Comparison of ENCODE assay signal across 18 cellular contexts in genomic region chr12:107788690-107789458, GRCh38. TPM values are rescaled to one million over a fixed set of nuclear protein-coding genes. Genes with fewer than 3 reads are reported as not detected.
A peak's percentile ranks its signal among the peaks of the same experiment; 100 is the strongest.
DNase-seq lines count a peak whose midpoint lies in the region; ATAC-seq, FAIRE-seq and TF ChIP-seq lines count a peak whose summit lies in the region.
"Had no signal": no experiment of that assay in that cellular context is flagged by ENCODE, and none has a peak within 500 bp of the region (broad histone marks: within the 10 kb centered on the region; RNA-seq: fewer than 3 reads in every experiment).

No MANE protein-coding gene starts in this region.

- H3F3A ChIP-seq in smooth muscle cell (ENCODE audit: low read depth) = no peaks in the 10 kb centered on the region

- intact Hi-C loops in IMR-90 (cut with micrococcal nuclease) = no loop called here

- H3K27me3 Mint-ChIP-seq in osteocyte (ENCODE audit: unreplicated experiment) = no peaks in the 10 kb centered on the region
- H3K27me3 Mint-ChIP-seq in activated T-cell treated with anti-CD3 and anti-CD28 coated beads, Interleukin-2, amount 50 U/mL, for 24 hours = peaks cover 16% of the 10 kb centered on the region

- no peaks in the 10 kb centered on the region for H3K36me3 Mint-ChIP-seq in osteocyte (ENCODE audit: unreplicated experiment)
- H3K36me3 Mint-ChIP-seq in activated T-cell treated with anti-CD3 and anti-CD28 coated beads, Interleukin-2, amount 50 U/mL, for 24 hours (ENCODE audit: low read depth) = no peaks in the 10 kb centered on the region

- WGBS in IMR-90 (ENCODE audit: extremely low coverage in 2 of 2, insufficient read length in 1 of 2), 2 experiments = 71% methylated on average over 8 of the region's 17 CpGs; no CpG with 5 or more reads in 1 of the 2 experiments
- 89% methylated on average over 17 of the region's 17 CpGs; no CpG with 5 or more reads in 1 of the 2 experiments for WGBS in H1 (ENCODE audit: extremely low coverage in 1 of 2, insufficient coverage in 1 of 2, insufficient read length in 1 of 2, insufficient replicate concordance in 2 of 2, low coverage in 1 of 2, low lambda C conversion rate in 2 of 2, missing lambda C conversion rate in 1 of 2), 2 experiments
- WGBS in smooth muscle cell (ENCODE audit: low lambda C conversion rate) = 76% methylated on average over 17 of the region's 17 CpGs

- H3K4me3 Mint-ChIP-seq in osteocyte (ENCODE audit: unreplicated experiment) = no peak overlapping the region
- no peak overlapping the region for H3K4me3 Mint-ChIP-seq in activated T-cell treated with anti-CD3 and anti-CD28 coated beads, Interleukin-2, amount 50 U/mL, for 24 hours

- H3K27ac ChIP-seq in IMR-90 (ENCODE audit: insufficient read depth, low read length) (no peak overlapping the region), H1 (ENCODE audit: low read depth, low read length) (no peak overlapping the region), smooth muscle cell (ENCODE audit: low read depth) (no peak overlapping the region)
- H3K27ac ChIP-seq: SJSA1 had no signal

- no peak overlapping the region for H2AK5ac ChIP-seq in IMR-90 (ENCODE audit: low read depth, low read length)
- H2AK5ac ChIP-seq in H1 (ENCODE audit: low read depth, low read length) = no peak overlapping the region

- H3K36me3 ChIP-seq in IMR-90 (ENCODE audit: control insufficient read depth, insufficient read depth, low read length) = no peaks in the 10 kb centered on the region
- no peaks in the 10 kb centered on the region for H3K36me3 ChIP-seq in H1 (ENCODE audit: control insufficient read depth in 2 of 4, insufficient read depth in 4 of 4, low read length in 3 of 4)
- no peaks in the 10 kb centered on the region for H3K36me3 ChIP-seq in smooth muscle cell (ENCODE audit: low read depth)
- H3K36me3 ChIP-seq: BE2C, SJSA1 had no signal

- no peaks in the 10 kb centered on the region for H3K9me3 ChIP-seq in IMR-90 (ENCODE audit: control insufficient read depth, insufficient read depth, low read length)
- H3K9me3 ChIP-seq in H1 (ENCODE audit: insufficient read depth in 2 of 2, low read depth in 1 of 2, low read length in 1 of 2) = peaks cover 0 to 10% of the 10 kb centered on the region in 2 experiments; a peak in 2 of 4 replicates
- H3K9me3 ChIP-seq in smooth muscle cell (replicated peaks; ENCODE audit: low read depth) = no peaks in the 10 kb centered on the region
- H3K9me3 ChIP-seq: BE2C, SJSA1 had no signal

- H4K8ac ChIP-seq in IMR-90 (ENCODE audit: low read depth in 2 of 2, low read length in 2 of 2) (no peak overlapping the region), H1 (ENCODE audit: extremely low read depth, insufficient read depth, low read length) (no peak overlapping the region)

- no peaks in the 10 kb centered on the region for H3K27me3 ChIP-seq in IMR-90 (ENCODE audit: control insufficient read depth, insufficient read depth, low read length)
- no peaks in the 10 kb centered on the region for H3K27me3 ChIP-seq in H1 (replicated peaks in 1 of 4; ENCODE audit: control insufficient read depth in 3 of 4, extremely low read depth in 1 of 4, insufficient read depth in 3 of 4, low read length in 3 of 4)
- H3K27me3 ChIP-seq in smooth muscle cell (ENCODE audit: low read depth) = no peaks in the 10 kb centered on the region
- H3K27me3 ChIP-seq: SJSA1 had no signal

- CTCF ChIA-PET in IMR-90 (lab: Yijun Ruan, JAX) (no interaction called here), H1 (lab: Charles Lee; ENCODE audit: partially characterized antibody) (interaction anchor here (2.3 kb wide), 1 partner anchor 13 kb away, joined by 11 read pairs; the partner anchor contains the start of gene ASCL4)

- dilution Hi-C loops in IMR-90 (cut with HindIII; ENCODE audit: low sequenced_read_pairs, unreplicated experiment) = no loop called here

- H2AK9ac ChIP-seq in IMR-90 (replicated peaks; ENCODE audit: low read depth, low read length, poor library complexity) = peak overlapping the region; percentile 42

- no peak overlapping the region for H3K18ac ChIP-seq in IMR-90 (ENCODE audit: low read depth, low read length)
- no peak overlapping the region for H3K18ac ChIP-seq in H1 (ENCODE audit: extremely low read depth, low read length)

- H4K91ac ChIP-seq in IMR-90 (ENCODE audit: insufficient read depth, low read depth, low read length) (no peak overlapping the region), H1 (replicated peaks; ENCODE audit: insufficient read length, low read length) (no peak overlapping the region)

- no peak for FAIRE-seq in H1 (lab: Jason Lieb, UNC)
- FAIRE-seq: GM19239 had no signal

- ATAC-seq in IMR-90 (ENCODE audit: low read depth) = no peak
- ATAC-seq: Right ventricle myocardium inferior had no signal

- H2BK15ac ChIP-seq in IMR-90 (ENCODE audit: low read depth, low read length) (no peak overlapping the region), H1 (ENCODE audit: low read length) (no peak overlapping the region)

- no peak overlapping the region for H3K27ac Mint-ChIP-seq in osteocyte (ENCODE audit: unreplicated experiment)
- H3K27ac Mint-ChIP-seq in activated T-cell treated with anti-CD3 and anti-CD28 coated beads, Interleukin-2, amount 50 U/mL, for 24 hours = no peak overlapping the region

- H3K4ac ChIP-seq in IMR-90 (ENCODE audit: low read depth, low read length) (no peak overlapping the region), H1 (replicated peaks; ENCODE audit: insufficient read length, low read depth, low read length) (no peak overlapping the region)

- H2BK12ac ChIP-seq in H1 (ENCODE audit: low read depth, low read length) = no peak overlapping the region

- DNase-seq in IMR-90 (no peak), NCI-H2171 (lab: John Stamatoyannopoulos, UW) (peak; percentile 4), H1 (ENCODE audit: low read depth in 1 of 2, low spot score in 2 of 2) (no peak), osteocyte (ENCODE audit: extremely low spot score, unreplicated experiment) (peak; percentile 60), smooth muscle cell (lab: John Stamatoyannopoulos, UW; ENCODE audit: unreplicated experiment) (no peak), DMS 273 treated with DMSO at 0.1 percent for 48 hours (lab: John Stamatoyannopoulos, UW) (no peak)
- DNase-seq in activated T-cell treated with anti-CD3 and anti-CD28 coated beads, Interleukin-2, amount 50 U/mL, for 24 hours = no peak
- DNase-seq: BE2C, H7, KBM-7, NCI-H1092, NCI-H2029 treated with DMSO at 0.1 percent for 48 hours, NCI-H510A treated with DMSO at 0.1 percent for 48 hours, NCI-H774 had no signal

- TF ChIP-seq EP300 in H1 (IDR thresholded peaks at IDR 0.05; ENCODE audit: borderline replicate concordance in 1 of 2, low read depth in 2 of 2, low read length in 2 of 2) = no peak

- H3K23me2 ChIP-seq in H1 (ENCODE audit: low read depth, low read length) = no peaks in the 10 kb centered on the region; the same call in 1 of the 2 replicates

- H3K4me2 ChIP-seq in IMR-90 (ENCODE audit: low read depth, low read length) (no peak overlapping the region), H1 (ENCODE audit: insufficient read depth in 1 of 2, low read depth in 2 of 2, low read length in 2 of 2) (no peak overlapping the region), smooth muscle cell (no peak overlapping the region)

- H3K23ac ChIP-seq in IMR-90 (ENCODE audit: low read depth, low read length) (no peak overlapping the region), H1 (ENCODE audit: insufficient read length) (no peak overlapping the region)

- TF ChIP-seq POLR2A in IMR-90 (IDR thresholded peaks at IDR 0.05; ENCODE audit: low read depth, low read length) = no peak
- no peak for TF ChIP-seq POLR2A in H1 (IDR thresholded peaks at IDR 0.05; ENCODE audit: control extremely low read depth in 1 of 2, low read depth in 2 of 2, low read length in 2 of 2)

- in situ Hi-C loops in IMR-90 (cut with MboI; ENCODE audit: low sequenced_read_pairs) = no loop called here

- POLR2A ChIA-PET in IMR-90 (lab: Charles Lee; ENCODE audit: unreplicated experiment) = no interaction called here
- POLR2A ChIA-PET in H1 (lab: Charles Lee; ENCODE audit: partially characterized antibody) = no interaction called here

- no peaks in the 10 kb centered on the region for H3K79me2 ChIP-seq in H1 (ENCODE audit: control insufficient read depth in 1 of 2, insufficient read depth in 2 of 2, low read length in 2 of 2)
- H3K79me2 ChIP-seq in smooth muscle cell (ENCODE audit: low read depth) = no peaks in the 10 kb centered on the region

- H2AFZ ChIP-seq in IMR-90 (replicated peaks; ENCODE audit: low read length, poor library complexity) = no peak overlapping the region
- H2AFZ ChIP-seq in H1 (ENCODE audit: low read length) = peak overlapping the region; percentile 39; the same call in 1 of the 2 replicates
- H2AFZ ChIP-seq in smooth muscle cell (ENCODE audit: low read depth) = no peak overlapping the region

- TF ChIP-seq CTCF in IMR-90 (conservative IDR thresholded peaks at IDR 0.05; ENCODE audit: low read depth, low read length) (no peak), H1 (IDR thresholded peaks at IDR 0.05; ENCODE audit: control extremely low read depth in 1 of 3, insufficient read depth in 1 of 3, low read depth in 1 of 3, low read length in 3 of 3) (no peak), osteocyte (IDR thresholded peaks at IDR 0.05) (no peak), smooth muscle cell (IDR thresholded peaks at IDR 0.05; ENCODE audit: borderline replicate concordance, insufficient read depth, poor library complexity, severe bottlenecking) (no peak)

- H3K4me3 ChIP-seq in IMR-90 (ENCODE audit: insufficient read depth, low read depth, low read length) (no peak overlapping the region), H1 (ENCODE audit: extremely low read depth in 1 of 4, insufficient read depth in 2 of 4, low read depth in 3 of 4, low read length in 4 of 4) (no peak overlapping the region), smooth muscle cell (no peak overlapping the region)
- H3K4me3 ChIP-seq: SJSA1 had no signal

- no peak overlapping the region for H2BK20ac ChIP-seq in IMR-90 (ENCODE audit: low read depth, low read length)
- H2BK20ac ChIP-seq in H1 (ENCODE audit: low read length) = no peak overlapping the region

- H4K5ac ChIP-seq in IMR-90 (ENCODE audit: low read depth, low read length) = no peak overlapping the region
- H4K5ac ChIP-seq in H1 (ENCODE audit: insufficient read length, low read depth, low read length) = no peak overlapping the region

- no TSS peak for BruUV-seq in IMR-90 (replicated peaks; lab: Mats Ljungman, UMichigan)

- TF ChIP-seq RAD21 in IMR-90 (IDR thresholded peaks at IDR 0.05; ENCODE audit: low read length) = no peak
- no peak for TF ChIP-seq RAD21 in H1 (IDR thresholded peaks at IDR 0.05 in 1 of 2, conservative IDR thresholded peaks at IDR 0.05 in 1 of 2; ENCODE audit: low read depth in 2 of 2, low read length in 2 of 2)

- H3K14ac ChIP-seq in IMR-90 (replicated peaks; ENCODE audit: low read depth, low read length) = no peak overlapping the region
- H3K14ac ChIP-seq in H1 (ENCODE audit: insufficient read length) = no peak overlapping the region

- no peaks in the 10 kb centered on the region for H3K4me1 Mint-ChIP-seq in osteocyte (ENCODE audit: unreplicated experiment)
- peaks cover 2% of the 10 kb centered on the region for H3K4me1 Mint-ChIP-seq in activated T-cell treated with anti-CD3 and anti-CD28 coated beads, Interleukin-2, amount 50 U/mL, for 24 hours (ENCODE audit: low read depth)

- H3K79me1 ChIP-seq in IMR-90 (ENCODE audit: low read depth in 1 of 2, low read length in 2 of 2) (no peaks in the 10 kb centered on the region), H1 (ENCODE audit: low read depth, low read length) (no peaks in the 10 kb centered on the region)

- H3K4me1 ChIP-seq in IMR-90 (ENCODE audit: control insufficient read depth, insufficient read depth, low read length) (no peaks in the 10 kb centered on the region), H1 (replicated peaks in 1 of 4; ENCODE audit: control insufficient read depth in 3 of 4, insufficient read depth in 4 of 4, low read length in 3 of 4) (no peaks in the 10 kb centered on the region), smooth muscle cell (ENCODE audit: low read depth) (no peaks in the 10 kb centered on the region)
- H3K4me1 ChIP-seq: BE2C, SJSA1 had no signal

- H3K56ac ChIP-seq in IMR-90 (ENCODE audit: extremely low read depth, insufficient read depth, low read length) (no peak overlapping the region), H1 (replicated peaks; ENCODE audit: insufficient read length, low read depth, low read length) (no peak overlapping the region)

- H2BK120ac ChIP-seq in IMR-90 (ENCODE audit: low read depth, low read length) = no peak overlapping the region
- no peak overlapping the region for H2BK120ac ChIP-seq in H1 (replicated peaks; ENCODE audit: low read depth, low read length)

- H4K20me1 ChIP-seq in IMR-90 (ENCODE audit: insufficient read depth, low read length) = no peaks in the 10 kb centered on the region
- no peaks in the 10 kb centered on the region for H4K20me1 ChIP-seq in H1 (replicated peaks in 1 of 2; ENCODE audit: control insufficient read depth in 1 of 2, insufficient read depth in 2 of 2, low read length in 2 of 2)
- no peaks in the 10 kb centered on the region for H4K20me1 ChIP-seq in smooth muscle cell (ENCODE audit: low read depth)

- H3K9ac ChIP-seq in IMR-90 (ENCODE audit: low read depth, low read length) = no peak overlapping the region
- H3K9ac ChIP-seq in H1 (replicated peaks in 1 of 4; ENCODE audit: extremely low read depth in 1 of 4, low read depth in 3 of 4, low read length in 3 of 4) = no peak overlapping the region
- H3K9ac ChIP-seq in smooth muscle cell (ENCODE audit: low read depth) = no peak overlapping the region

- H2BK5ac ChIP-seq in IMR-90 (ENCODE audit: low read depth, low read length, poor library complexity, severe bottlenecking) (no peak overlapping the region), H1 (ENCODE audit: low read depth, low read length) (no peak overlapping the region)

- H3K9me3 Mint-ChIP-seq in osteocyte (ENCODE audit: unreplicated experiment) = no peaks in the 10 kb centered on the region
- H3K9me3 Mint-ChIP-seq in activated T-cell treated with anti-CD3 and anti-CD28 coated beads, Interleukin-2, amount 50 U/mL, for 24 hours = peaks cover 8% of the 10 kb centered on the region

- no peaks in the 10 kb centered on the region for H3K9me1 ChIP-seq in IMR-90 (ENCODE audit: insufficient read depth, low read length)

RNA-seq across cellular contexts. Expression of gene ASCL4, which starts 14.4 kb away (rescaled TPM):
- total RNA-seq in IMR-90 (2012; rRNA removed) = not detected in 2 replicates
- not detected in 2 replicates for polyA plus RNA-seq in IMR-90 (2012; rRNA removed)
- not detected in 2 replicates for polyA plus RNA-seq in IMR-90 (2012; cell fraction: cytosol; rRNA removed)
- polyA plus RNA-seq in IMR-90 (2012; cell fraction: nucleus; rRNA removed; ENCODE audit: low replicate concordance) = not detected in 2 replicates
- not detected in 2 replicates for total RNA-seq in H1 (2021; fragmentation: NEBNext Ultra II Directional; extraction: Animal tissue kit (Norgen Biotek cat#: 25700))
- polyA plus RNA-seq in H1 (2011; rRNA removed) = 0.03 TPM in 1 of 2 replicates, not detected in the other
- not detected for polyA plus RNA-seq in H1 (2011; cell fraction: cytosol; rRNA removed)
- polyA plus RNA-seq in H1 (2011; cell fraction: nucleus; rRNA removed) = not detected
- polyA plus RNA-seq in H1 (2012, experiment 1 of 2) = not detected in 4 replicates
- polyA plus RNA-seq in H1 (2012, experiment 2 of 2) = not detected
- polyA plus RNA-seq in H1 (2013, experiment 1 of 2) = not detected
- not detected for polyA plus RNA-seq in H1 (2013, experiment 2 of 2)
- not detected in 2 replicates for polyA minus RNA-seq in H1 (2011; rRNA and poly(A)+ RNA removed)
- polyA minus RNA-seq in H1 (2011; cell fraction: cytosol; rRNA and poly(A)+ RNA removed) = not detected
- not detected for polyA minus RNA-seq in H1 (2011; cell fraction: nucleus; rRNA and poly(A)+ RNA removed)
- not detected in 2 replicates for total RNA-seq in osteocyte
- not detected in 2 replicates for total RNA-seq in smooth muscle cell
- 0.38 TPM in 1 of 2 replicates, not detected in the other for polyA plus RNA-seq in smooth muscle cell
- total RNA-seq: A673, H7, Right ventricle myocardium inferior, SJSA1 had no signal

RNA-seq across cellular contexts. Expression of gene PRDM4, which starts 27.9 kb away (rescaled TPM):
- total RNA-seq in IMR-90 (2012; rRNA removed) = 26.1 and 26.7 TPM in 2 replicates
- 18.1 and 20.1 TPM in 2 replicates for polyA plus RNA-seq in IMR-90 (2012; rRNA removed)
- polyA plus RNA-seq in IMR-90 (2012; cell fraction: cytosol; rRNA removed) = 9.4 and 10.3 TPM in 2 replicates
- polyA plus RNA-seq in IMR-90 (2012; cell fraction: nucleus; rRNA removed; ENCODE audit: low replicate concordance) = 12.3 and 31.3 TPM in 2 replicates
- total RNA-seq in H1 (2021; fragmentation: NEBNext Ultra II Directional; extraction: Animal tissue kit (Norgen Biotek cat#: 25700)) = 17.2 and 17.5 TPM in 2 replicates
- polyA plus RNA-seq in H1 (2011; rRNA removed) = 9.3 and 10.1 TPM in 2 replicates
- polyA plus RNA-seq in H1 (2011; cell fraction: cytosol; rRNA removed) = 10.1 TPM
- 14.2 TPM for polyA plus RNA-seq in H1 (2011; cell fraction: nucleus; rRNA removed)
- polyA plus RNA-seq in H1 (2012, experiment 1 of 2) = 10.0 to 12.3 TPM (median 10.3 TPM) in 4 replicates
- 0.92 TPM for polyA plus RNA-seq in H1 (2012, experiment 2 of 2)
- polyA plus RNA-seq in H1 (2013, experiment 1 of 2) = 9.4 TPM
- 10.0 TPM for polyA plus RNA-seq in H1 (2013, experiment 2 of 2)
- polyA minus RNA-seq in H1 (2011; rRNA and poly(A)+ RNA removed) = 18.3 and 20.6 TPM in 2 replicates
- 10.8 TPM for polyA minus RNA-seq in H1 (2011; cell fraction: cytosol; rRNA and poly(A)+ RNA removed)
- polyA minus RNA-seq in H1 (2011; cell fraction: nucleus; rRNA and poly(A)+ RNA removed) = 30.6 TPM
- 22.5 and 24.5 TPM in 2 replicates for total RNA-seq in osteocyte
- 26.2 and 32.0 TPM in 2 replicates for total RNA-seq in smooth muscle cell
- polyA plus RNA-seq in smooth muscle cell = 19.1 and 20.2 TPM in 2 replicates

Comparison
In these comparisons a context has a peak if more than half of its experiments do, and no peak if none do; other contexts are left out.
1. DNase-seq: peak in NCI-H2171 (single experiment) and osteocyte (single experiment); none in IMR-90 (single experiment), H1 (0 of 2), smooth muscle cell (single experiment), activated T-cell treated with anti-CD3 and anti-CD28 coated beads, Interleukin-2, amount 50 U/mL, for 24 hours (single experiment) and DMS 273 treated with DMSO at 0.1 percent for 48 hours (single experiment).